In genomic region chr1:184945678-184946412, GRCh38 we compare ENCODE assay signal across 1 cellular context.
A peak's percentile ranks its signal among the peaks of the same experiment; 100 is the strongest.
TF ChIP-seq lines count a peak whose summit lies in the region.

No MANE protein-coding gene starts in this region.

TF ChIP-seq in GM12878, 131 proteins besides CTCF, POLR2A, EP300 and RAD21 (continued from another document and continues in another):
- TF ChIP-seq, protein P1, sequence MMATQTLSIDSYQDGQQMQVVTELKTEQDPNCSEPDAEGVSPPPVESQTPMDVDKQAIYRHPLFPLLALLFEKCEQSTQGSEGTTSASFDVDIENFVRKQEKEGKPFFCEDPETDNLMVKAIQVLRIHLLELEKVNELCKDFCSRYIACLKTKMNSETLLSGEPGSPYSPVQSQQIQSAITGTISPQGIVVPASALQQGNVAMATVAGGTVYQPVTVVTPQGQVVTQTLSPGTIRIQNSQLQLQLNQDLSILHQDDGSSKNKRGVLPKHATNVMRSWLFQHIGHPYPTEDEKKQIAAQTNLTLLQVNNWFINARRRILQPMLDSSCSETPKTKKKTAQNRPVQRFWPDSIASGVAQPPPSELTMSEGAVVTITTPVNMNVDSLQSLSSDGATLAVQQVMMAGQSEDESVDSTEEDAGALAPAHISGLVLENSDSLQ (IDR thresholded peaks at IDR 0.05): no peak
- TF ChIP-seq HDAC2 (IDR thresholded peaks at IDR 0.05) (no peak), FOXM1 (IDR thresholded peaks at IDR 0.05; ENCODE audit: low read depth, low read length) (peak; percentile 97; the same call in 1 of the 2 replicates), MEF2A (IDR thresholded peaks at IDR 0.05; ENCODE audit: insufficient read depth, low read depth, low read length) (peak; percentile 100), CEBPB (IDR thresholded peaks at IDR 0.05; ENCODE audit: borderline replicate concordance in 1 of 2, low read depth in 2 of 2, low read length in 2 of 2) (peak in 1 of 2 experiments; percentile 93; a peak in 2 of 4 replicates), SPI1 (IDR thresholded peaks at IDR 0.05; ENCODE audit: borderline replicate concordance, insufficient read depth, low read depth, low read length) (peak; percentile 86), TARDBP (IDR thresholded peaks at IDR 0.05; ENCODE audit: borderline replicate concordance) (no peak), IRF4 (IDR thresholded peaks at IDR 0.05; ENCODE audit: low read depth, low read length) (peak; percentile 75; the same call in 1 of the 2 replicates), CREM (IDR thresholded peaks at IDR 0.05; ENCODE audit: low read depth) (peak; percentile 90), JUNB (IDR thresholded peaks at IDR 0.05) (peak; percentile 95), NRF1 (conservative IDR thresholded peaks at IDR 0.05; ENCODE audit: low read depth, low read length) (no peak), NR2C1 (IDR thresholded peaks at IDR 0.05) (no peak), BACH1 (IDR thresholded peaks at IDR 0.05; ENCODE audit: borderline replicate concordance) (no peak), SIX5 (IDR thresholded peaks at IDR 0.05; ENCODE audit: low read depth, low read length, severe bottlenecking) (no peak), CBX3 (IDR thresholded peaks at IDR 0.05; ENCODE audit: borderline replicate concordance, low read depth) (no peak), NFYA (IDR thresholded peaks at IDR 0.05; ENCODE audit: borderline replicate concordance, low read depth, low read length) (no peak), SRF (IDR thresholded peaks at IDR 0.05; ENCODE audit: low read depth in 2 of 2, low read length in 2 of 2) (no peak), CREB1 (IDR thresholded peaks at IDR 0.05; ENCODE audit: low read depth) (peak; percentile 62; the same call in 1 of the 2 replicates), DPF2 (IDR thresholded peaks at IDR 0.05) (peak; percentile 64), SUZ12 (IDR thresholded peaks at IDR 0.05; ENCODE audit: unreplicated experiment) (no peak), TBL1XR1 (IDR thresholded peaks at IDR 0.05; ENCODE audit: low read depth, low read length) (peak; percentile 97), GABPA (IDR thresholded peaks at IDR 0.05; ENCODE audit: low read depth) (peak; percentile 67; the same call in 1 of the 2 replicates), RB1 (IDR thresholded peaks at IDR 0.05; ENCODE audit: borderline replicate concordance) (no peak), BHLHE40 (IDR thresholded peaks at IDR 0.05; ENCODE audit: borderline replicate concordance in 1 of 2, low read depth in 2 of 2, low read length in 1 of 2) (no peak), IKZF1 (conservative IDR thresholded peaks at IDR 0.05) (peak; percentile 86), ZBED1 (IDR thresholded peaks at IDR 0.05; ENCODE audit: borderline replicate concordance) (peak; percentile 91), ELK1 (IDR thresholded peaks at IDR 0.05; ENCODE audit: low read depth, low read length) (no peak), YY1 (IDR thresholded peaks at IDR 0.05; ENCODE audit: low read depth, low read length) (no peak), YBX1 (IDR thresholded peaks at IDR 0.05) (no peak), HSF1 (IDR thresholded peaks at IDR 0.05; ENCODE audit: low read depth, low read length) (no peak), SUPT20H (IDR thresholded peaks at IDR 0.05; ENCODE audit: borderline replicate concordance, control insufficient read depth, low read depth, low read length) (no peak), ATF3 (IDR thresholded peaks at IDR 0.05; ENCODE audit: borderline replicate concordance, extremely low read depth, low read depth, low read length) (no peak), MTA2 (IDR thresholded peaks at IDR 0.05; ENCODE audit: low read depth) (peak; percentile 63; the same call in 1 of the 2 replicates), TAF1 (IDR thresholded peaks at IDR 0.05; ENCODE audit: borderline replicate concordance, low read depth, low read length) (no peak), ASH2L (IDR thresholded peaks at IDR 0.05; ENCODE audit: borderline replicate concordance, low read depth) (no peak), ATF2 (IDR thresholded peaks at IDR 0.05; ENCODE audit: low read length) (peak; percentile 100), ZNF24 (IDR thresholded peaks at IDR 0.05) (no peak), SMAD5 (IDR thresholded peaks at IDR 0.05; ENCODE audit: low read depth) (no peak), NBN (IDR thresholded peaks at IDR 0.05) (no peak), EED (IDR thresholded peaks at IDR 0.05; ENCODE audit: low read depth) (peak; percentile 91), POLR2AphosphoS5 (IDR thresholded peaks at IDR 0.05; ENCODE audit: low read length) (no peak), POLR2AphosphoS2 (IDR thresholded peaks at IDR 0.05; ENCODE audit: low read depth, low read length) (no peak), BCLAF1 (IDR thresholded peaks at IDR 0.05) (no peak), KLF5 (IDR thresholded peaks at IDR 0.05; ENCODE audit: partially characterized antibody) (no peak)
- TF ChIP-seq, protein P2, sequence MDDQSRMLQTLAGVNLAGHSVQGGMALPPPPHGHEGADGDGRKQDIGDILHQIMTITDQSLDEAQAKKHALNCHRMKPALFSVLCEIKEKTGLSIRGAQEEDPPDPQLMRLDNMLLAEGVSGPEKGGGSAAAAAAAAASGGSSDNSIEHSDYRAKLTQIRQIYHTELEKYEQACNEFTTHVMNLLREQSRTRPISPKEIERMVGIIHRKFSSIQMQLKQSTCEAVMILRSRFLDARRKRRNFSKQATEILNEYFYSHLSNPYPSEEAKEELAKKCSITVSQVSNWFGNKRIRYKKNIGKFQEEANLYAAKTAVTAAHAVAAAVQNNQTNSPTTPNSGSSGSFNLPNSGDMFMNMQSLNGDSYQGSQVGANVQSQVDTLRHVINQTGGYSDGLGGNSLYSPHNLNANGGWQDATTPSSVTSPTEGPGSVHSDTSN (IDR thresholded peaks at IDR 0.05; ENCODE audit: insufficient replicate concordance, low read depth, low read length): no peak
- TF ChIP-seq, protein P3, sequence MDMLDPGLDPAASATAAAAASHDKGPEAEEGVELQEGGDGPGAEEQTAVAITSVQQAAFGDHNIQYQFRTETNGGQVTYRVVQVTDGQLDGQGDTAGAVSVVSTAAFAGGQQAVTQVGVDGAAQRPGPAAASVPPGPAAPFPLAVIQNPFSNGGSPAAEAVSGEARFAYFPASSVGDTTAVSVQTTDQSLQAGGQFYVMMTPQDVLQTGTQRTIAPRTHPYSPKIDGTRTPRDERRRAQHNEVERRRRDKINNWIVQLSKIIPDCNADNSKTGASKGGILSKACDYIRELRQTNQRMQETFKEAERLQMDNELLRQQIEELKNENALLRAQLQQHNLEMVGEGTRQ (IDR thresholded peaks at IDR 0.05; ENCODE audit: borderline replicate concordance, low read depth, low read length): no peak
- TF ChIP-seq, protein P4, sequence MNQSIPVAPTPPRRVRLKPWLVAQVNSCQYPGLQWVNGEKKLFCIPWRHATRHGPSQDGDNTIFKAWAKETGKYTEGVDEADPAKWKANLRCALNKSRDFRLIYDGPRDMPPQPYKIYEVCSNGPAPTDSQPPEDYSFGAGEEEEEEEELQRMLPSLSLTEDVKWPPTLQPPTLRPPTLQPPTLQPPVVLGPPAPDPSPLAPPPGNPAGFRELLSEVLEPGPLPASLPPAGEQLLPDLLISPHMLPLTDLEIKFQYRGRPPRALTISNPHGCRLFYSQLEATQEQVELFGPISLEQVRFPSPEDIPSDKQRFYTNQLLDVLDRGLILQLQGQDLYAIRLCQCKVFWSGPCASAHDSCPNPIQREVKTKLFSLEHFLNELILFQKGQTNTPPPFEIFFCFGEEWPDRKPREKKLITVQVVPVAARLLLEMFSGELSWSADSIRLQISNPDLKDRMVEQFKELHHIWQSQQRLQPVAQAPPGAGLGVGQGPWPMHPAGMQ (IDR thresholded peaks at IDR 0.05; ENCODE audit: borderline replicate concordance): no peak
- TF ChIP-seq, protein P5, sequence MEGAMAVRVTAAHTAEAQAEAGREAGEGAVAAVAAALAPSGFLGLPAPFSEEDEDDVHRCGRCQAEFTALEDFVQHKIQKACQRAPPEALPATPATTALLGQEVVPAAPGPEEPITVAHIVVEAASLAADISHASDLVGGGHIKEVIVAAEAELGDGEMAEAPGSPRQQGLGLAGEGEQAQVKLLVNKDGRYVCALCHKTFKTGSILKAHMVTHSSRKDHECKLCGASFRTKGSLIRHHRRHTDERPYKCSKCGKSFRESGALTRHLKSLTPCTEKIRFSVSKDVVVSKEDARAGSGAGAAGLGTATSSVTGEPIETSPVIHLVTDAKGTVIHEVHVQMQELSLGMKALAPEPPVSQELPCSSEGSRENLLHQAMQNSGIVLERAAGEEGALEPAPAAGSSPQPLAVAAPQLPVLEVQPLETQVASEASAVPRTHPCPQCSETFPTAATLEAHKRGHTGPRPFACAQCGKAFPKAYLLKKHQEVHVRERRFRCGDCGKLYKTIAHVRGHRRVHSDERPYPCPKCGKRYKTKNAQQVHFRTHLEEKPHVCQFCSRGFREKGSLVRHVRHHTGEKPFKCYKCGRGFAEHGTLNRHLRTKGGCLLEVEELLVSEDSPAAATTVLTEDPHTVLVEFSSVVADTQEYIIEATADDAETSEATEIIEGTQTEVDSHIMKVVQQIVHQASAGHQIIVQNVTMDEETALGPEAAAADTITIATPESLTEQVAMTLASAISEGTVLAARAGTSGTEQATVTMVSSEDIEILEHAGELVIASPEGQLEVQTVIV (IDR thresholded peaks at IDR 0.05; ENCODE audit: borderline replicate concordance, partially characterized antibody): no peak
- TF ChIP-seq, protein P6, sequence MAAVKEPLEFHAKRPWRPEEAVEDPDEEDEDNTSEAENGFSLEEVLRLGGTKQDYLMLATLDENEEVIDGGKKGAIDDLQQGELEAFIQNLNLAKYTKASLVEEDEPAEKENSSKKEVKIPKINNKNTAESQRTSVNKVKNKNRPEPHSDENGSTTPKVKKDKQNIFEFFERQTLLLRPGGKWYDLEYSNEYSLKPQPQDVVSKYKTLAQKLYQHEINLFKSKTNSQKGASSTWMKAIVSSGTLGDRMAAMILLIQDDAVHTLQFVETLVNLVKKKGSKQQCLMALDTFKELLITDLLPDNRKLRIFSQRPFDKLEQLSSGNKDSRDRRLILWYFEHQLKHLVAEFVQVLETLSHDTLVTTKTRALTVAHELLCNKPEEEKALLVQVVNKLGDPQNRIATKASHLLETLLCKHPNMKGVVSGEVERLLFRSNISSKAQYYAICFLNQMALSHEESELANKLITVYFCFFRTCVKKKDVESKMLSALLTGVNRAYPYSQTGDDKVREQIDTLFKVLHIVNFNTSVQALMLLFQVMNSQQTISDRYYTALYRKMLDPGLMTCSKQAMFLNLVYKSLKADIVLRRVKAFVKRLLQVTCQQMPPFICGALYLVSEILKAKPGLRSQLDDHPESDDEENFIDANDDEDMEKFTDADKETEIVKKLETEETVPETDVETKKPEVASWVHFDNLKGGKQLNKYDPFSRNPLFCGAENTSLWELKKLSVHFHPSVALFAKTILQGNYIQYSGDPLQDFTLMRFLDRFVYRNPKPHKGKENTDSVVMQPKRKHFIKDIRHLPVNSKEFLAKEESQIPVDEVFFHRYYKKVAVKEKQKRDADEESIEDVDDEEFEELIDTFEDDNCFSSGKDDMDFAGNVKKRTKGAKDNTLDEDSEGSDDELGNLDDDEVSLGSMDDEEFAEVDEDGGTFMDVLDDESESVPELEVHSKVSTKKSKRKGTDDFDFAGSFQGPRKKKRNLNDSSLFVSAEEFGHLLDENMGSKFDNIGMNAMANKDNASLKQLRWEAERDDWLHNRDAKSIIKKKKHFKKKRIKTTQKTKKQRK (IDR thresholded peaks at IDR 0.05; ENCODE audit: low read depth, low read length): no peak
